Comparison of ENCODE assay signal across 1 cellular context in the genomic region with DNA sequence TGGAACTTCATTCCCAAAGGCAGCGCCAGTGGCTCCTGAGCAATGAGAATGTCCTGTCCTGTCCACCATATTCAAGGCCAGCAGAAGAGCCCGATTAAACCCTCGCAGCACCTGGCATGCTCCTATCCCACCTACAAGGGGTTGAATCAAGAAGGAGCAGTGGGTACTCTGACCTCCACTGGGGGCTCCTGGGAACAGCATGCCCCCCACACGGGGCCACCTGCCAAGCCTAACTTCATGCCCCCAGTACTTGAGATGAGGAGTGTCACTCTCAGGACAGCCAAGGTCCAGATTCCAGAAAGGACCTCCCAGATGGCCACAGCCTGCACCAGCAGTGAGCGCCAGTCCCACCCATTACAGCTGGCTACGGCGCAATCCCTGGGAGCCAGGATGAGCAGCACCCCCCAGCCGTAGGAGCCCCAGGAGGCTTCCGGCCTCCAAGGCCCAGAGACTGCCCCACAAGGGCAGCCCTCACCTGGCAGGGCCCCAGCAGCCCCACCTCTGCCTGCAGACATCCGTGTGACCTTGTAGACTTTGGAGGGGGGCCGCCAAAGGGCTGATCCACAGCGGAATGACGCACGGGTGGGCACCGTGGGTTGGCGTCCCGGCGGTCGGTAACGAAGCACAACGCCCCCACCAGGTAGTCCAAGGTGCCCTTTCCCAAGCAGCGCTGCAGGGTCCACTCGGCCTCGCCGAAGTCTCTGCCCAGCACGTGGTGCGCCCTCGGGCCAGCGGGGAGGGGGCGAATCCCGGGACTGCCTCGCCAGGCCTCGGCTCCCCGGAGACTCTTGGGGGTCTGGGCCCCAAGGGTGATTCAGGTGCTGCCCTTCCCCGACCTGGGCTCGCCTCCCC.
TF ChIP-seq lines count a peak whose summit lies in the region.

No MANE protein-coding gene starts in this region.

TF ChIP-seq in GM23338, 12 proteins besides CTCF, POLR2A, EP300 and RAD21 (continued from another document):
- TF ChIP-seq, protein P1, sequence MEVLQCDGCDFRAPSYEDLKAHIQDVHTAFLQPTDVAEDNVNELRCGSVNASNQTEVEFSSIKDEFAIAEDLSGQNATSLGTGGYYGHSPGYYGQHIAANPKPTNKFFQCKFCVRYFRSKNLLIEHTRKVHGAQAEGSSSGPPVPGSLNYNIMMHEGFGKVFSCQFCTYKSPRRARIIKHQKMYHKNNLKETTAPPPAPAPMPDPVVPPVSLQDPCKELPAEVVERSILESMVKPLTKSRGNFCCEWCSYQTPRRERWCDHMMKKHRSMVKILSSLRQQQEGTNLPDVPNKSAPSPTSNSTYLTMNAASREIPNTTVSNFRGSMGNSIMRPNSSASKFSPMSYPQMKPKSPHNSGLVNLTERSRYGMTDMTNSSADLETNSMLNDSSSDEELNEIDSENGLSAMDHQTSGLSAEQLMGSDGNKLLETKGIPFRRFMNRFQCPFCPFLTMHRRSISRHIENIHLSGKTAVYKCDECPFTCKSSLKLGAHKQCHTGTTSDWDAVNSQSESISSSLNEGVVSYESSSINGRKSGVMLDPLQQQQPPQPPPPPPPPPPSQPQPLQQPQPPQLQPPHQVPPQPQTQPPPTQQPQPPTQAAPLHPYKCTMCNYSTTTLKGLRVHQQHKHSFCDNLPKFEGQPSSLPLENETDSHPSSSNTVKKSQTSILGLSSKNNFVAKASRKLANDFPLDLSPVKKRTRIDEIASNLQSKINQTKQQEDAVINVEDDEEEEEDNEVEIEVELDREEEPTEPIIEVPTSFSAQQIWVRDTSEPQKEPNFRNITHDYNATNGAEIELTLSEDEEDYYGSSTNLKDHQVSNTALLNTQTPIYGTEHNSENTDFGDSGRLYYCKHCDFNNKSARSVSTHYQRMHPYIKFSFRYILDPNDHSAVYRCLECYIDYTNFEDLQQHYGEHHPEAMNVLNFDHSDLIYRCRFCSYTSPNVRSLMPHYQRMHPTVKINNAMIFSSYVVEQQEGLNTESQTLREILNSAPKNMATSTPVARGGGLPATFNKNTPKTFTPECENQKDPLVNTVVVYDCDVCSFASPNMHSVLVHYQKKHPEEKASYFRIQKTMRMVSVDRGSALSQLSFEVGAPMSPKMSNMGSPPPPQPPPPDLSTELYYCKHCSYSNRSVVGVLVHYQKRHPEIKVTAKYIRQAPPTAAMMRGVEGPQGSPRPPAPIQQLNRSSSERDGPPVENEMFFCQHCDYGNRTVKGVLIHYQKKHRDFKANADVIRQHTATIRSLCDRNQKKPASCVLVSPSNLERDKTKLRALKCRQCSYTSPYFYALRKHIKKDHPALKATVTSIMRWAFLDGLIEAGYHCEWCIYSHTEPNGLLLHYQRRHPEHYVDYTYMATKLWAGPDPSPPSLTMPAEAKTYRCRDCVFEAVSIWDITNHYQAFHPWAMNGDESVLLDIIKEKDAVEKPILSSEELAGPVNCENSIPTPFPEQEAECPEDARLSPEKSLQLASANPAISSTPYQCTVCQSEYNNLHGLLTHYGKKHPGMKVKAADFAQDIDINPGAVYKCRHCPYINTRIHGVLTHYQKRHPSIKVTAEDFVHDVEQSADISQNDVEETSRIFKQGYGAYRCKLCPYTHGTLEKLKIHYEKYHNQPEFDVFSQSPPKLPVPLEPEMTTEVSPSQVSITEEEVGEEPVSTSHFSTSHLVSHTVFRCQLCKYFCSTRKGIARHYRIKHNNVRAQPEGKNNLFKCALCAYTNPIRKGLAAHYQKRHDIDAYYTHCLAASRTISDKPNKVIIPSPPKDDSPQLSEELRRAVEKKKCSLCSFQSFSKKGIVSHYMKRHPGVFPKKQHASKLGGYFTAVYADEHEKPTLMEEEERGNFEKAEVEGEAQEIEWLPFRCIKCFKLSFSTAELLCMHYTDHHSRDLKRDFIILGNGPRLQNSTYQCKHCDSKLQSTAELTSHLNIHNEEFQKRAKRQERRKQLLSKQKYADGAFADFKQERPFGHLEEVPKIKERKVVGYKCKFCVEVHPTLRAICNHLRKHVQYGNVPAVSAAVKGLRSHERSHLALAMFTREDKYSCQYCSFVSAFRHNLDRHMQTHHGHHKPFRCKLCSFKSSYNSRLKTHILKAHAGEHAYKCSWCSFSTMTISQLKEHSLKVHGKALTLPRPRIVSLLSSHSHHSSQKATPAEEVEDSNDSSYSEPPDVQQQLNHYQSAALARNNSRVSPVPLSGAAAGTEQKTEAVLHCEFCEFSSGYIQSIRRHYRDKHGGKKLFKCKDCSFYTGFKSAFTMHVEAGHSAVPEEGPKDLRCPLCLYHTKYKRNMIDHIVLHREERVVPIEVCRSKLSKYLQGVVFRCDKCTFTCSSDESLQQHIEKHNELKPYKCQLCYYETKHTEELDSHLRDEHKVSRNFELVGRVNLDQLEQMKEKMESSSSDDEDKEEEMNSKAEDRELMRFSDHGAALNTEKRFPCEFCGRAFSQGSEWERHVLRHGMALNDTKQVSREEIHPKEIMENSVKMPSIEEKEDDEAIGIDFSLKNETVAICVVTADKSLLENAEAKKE (CRISPR knock-in tag; IDR thresholded peaks at IDR 0.05), result no peak
- TF ChIP-seq POLR2AphosphoS5 (IDR thresholded peaks at IDR 0.05; ENCODE audit: low read depth), result no peak; the same call in 1 of the 2 replicates
- TF ChIP-seq STAT1 (IDR thresholded peaks at IDR 0.05; ENCODE audit: unreplicated experiment), result no peak
- TF ChIP-seq, protein P2, sequence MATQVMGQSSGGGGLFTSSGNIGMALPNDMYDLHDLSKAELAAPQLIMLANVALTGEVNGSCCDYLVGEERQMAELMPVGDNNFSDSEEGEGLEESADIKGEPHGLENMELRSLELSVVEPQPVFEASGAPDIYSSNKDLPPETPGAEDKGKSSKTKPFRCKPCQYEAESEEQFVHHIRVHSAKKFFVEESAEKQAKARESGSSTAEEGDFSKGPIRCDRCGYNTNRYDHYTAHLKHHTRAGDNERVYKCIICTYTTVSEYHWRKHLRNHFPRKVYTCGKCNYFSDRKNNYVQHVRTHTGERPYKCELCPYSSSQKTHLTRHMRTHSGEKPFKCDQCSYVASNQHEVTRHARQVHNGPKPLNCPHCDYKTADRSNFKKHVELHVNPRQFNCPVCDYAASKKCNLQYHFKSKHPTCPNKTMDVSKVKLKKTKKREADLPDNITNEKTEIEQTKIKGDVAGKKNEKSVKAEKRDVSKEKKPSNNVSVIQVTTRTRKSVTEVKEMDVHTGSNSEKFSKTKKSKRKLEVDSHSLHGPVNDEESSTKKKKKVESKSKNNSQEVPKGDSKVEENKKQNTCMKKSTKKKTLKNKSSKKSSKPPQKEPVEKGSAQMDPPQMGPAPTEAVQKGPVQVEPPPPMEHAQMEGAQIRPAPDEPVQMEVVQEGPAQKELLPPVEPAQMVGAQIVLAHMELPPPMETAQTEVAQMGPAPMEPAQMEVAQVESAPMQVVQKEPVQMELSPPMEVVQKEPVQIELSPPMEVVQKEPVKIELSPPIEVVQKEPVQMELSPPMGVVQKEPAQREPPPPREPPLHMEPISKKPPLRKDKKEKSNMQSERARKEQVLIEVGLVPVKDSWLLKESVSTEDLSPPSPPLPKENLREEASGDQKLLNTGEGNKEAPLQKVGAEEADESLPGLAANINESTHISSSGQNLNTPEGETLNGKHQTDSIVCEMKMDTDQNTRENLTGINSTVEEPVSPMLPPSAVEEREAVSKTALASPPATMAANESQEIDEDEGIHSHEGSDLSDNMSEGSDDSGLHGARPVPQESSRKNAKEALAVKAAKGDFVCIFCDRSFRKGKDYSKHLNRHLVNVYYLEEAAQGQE (IDR thresholded peaks at IDR 0.05; ENCODE audit: unreplicated experiment), result no peak
